25 cellular contexts compared by ENCODE assay signal in the genomic region with DNA sequence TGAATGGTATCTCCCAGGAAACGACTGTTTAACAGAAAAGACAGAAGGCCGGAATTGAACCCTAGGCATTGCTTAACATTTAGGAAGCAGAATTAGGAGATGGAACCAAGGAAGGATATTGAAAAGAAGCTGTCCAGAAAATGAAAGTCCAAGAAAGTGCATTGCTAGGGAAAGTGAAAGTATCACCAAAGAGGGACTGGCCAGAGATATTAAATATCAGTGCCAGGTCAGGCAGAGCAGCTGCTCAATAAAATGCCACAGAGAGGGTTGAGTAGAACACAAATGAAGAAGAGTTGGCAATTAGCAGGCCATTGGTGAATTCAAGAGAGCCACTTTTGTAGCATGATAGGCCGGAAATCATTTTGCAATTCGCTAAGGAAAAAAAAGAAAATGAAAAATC.
"Had no signal": no experiment of that assay in that cellular context is flagged by ENCODE, and none has a peak within 500 bp of the region (broad histone marks: within the 10 kb centered on the region; RNA-seq: fewer than 3 reads in every experiment).

No MANE protein-coding gene starts in this region.

- H3K4me1 ChIP-seq: ascending aorta, body of pancreas had no signal

- H3K4me3 ChIP-seq: ascending aorta, body of pancreas had no signal

- H3K9me3 ChIP-seq: ascending aorta, body of pancreas had no signal

- H3K36me3 ChIP-seq: ascending aorta had no signal

- H3K27ac ChIP-seq: ascending aorta, body of pancreas had no signal

- ATAC-seq: activated CD8-positive, alpha-beta memory T cell treated with anti-CD3 and anti-CD28 coated beads, Interleukin-2, amount 10 ng/mL, durations not matched to agents 7 days and 5 days; activated naive CD4-positive, alpha-beta T cell treated with anti-CD3 and anti-CD28 coated beads, Interleukin-2, amount 50 U/mL, for 72 hours; activated naive CD8-positive, alpha-beta T cell treated with anti-CD3 and anti-CD28 coated beads, Interleukin-2, amount 50 U/mL, for 24 hours; body of pancreas; WTC11 had no signal

- DNase-seq: activated CD4-positive, alpha-beta T cell treated with anti-CD3 and anti-CD28 coated beads, Interleukin-2, amount 10 ng/mL, durations not matched to agents 24 days and 14 days; activated CD4-positive, alpha-beta T cell treated with anti-CD3 and anti-CD28 coated beads, Interleukin-2, amount 50 U/mL, for 48 hours; activated CD4-positive, CD25-positive, alpha-beta regulatory T cell treated with anti-CD3 and anti-CD28 coated beads, Interleukin-2, amount 50 U/mL, for 72 hours; activated CD8-positive, alpha-beta memory T cell treated with anti-CD3 and anti-CD28 coated beads, Interleukin-2, amount 10 ng/mL, durations not matched to agents 7 days and 5 days; activated effector memory CD4-positive, alpha-beta T cell treated with Interleukin-2 at 50 U/mL for 16 hours; activated naive CD4-positive, alpha-beta T cell; activated naive CD8-positive, alpha-beta T cell treated with anti-CD3 and anti-CD28 coated beads, Interleukin-2, amount 50 U/mL, for 24 hours; activated T-cell treated with anti-CD3 and anti-CD28 coated beads, Interleukin-2, amount 50 U/mL, for 24 hours; amniotic stem cell; body of pancreas; central memory CD4-positive, alpha-beta T cell; NCI-H1092; NCI-H1417 treated with DMSO at 0.1 percent for 48 hours; NCI-H1694; NCI-H2029; NCI-H2107; NCI-H2171 treated with DMSO at 0.1 percent for 48 hours; NCI-H345; NCI-H510A; NCI-H526 treated with DMSO at 0.1 percent for 48 hours; NK-92 treated with Interleukin-12 subunit alpha and Interleukin-12 subunit beta, amount 100 ng/mL, for 24 hours; SHP77 treated with DMSO at 0.1 percent for 48 hours had no signal

- H3K27me3 ChIP-seq: ascending aorta, body of pancreas had no signal
